ENCODE assay signal across 15 cellular contexts in the genomic region with DNA sequence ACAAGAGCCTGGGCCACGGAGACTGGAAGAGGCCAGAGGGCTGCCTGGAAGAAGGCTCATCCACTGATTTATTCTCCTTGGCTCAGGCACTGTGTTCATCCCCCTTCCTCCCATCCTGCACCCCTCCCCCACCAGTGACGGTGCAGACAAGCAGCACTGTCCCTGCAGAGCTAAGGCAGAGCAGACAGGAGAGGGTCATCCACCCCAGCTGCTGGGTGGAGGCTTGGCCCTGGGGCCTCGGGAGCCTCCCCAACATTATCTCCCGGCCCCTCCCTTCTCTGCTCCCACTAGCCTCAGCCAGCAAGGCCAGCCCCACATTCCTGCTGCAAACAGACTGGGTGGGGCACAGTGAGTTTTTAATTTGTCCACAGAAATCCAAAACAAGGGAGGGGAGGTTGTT. TPM values are rescaled to one million over a fixed set of nuclear protein-coding genes. Genes with fewer than 3 reads are reported as not detected.
DNase-seq lines count a peak whose midpoint lies in the region; ATAC-seq, FAIRE-seq and TF ChIP-seq lines count a peak whose summit lies in the region.
"Had no signal": no experiment of that assay in that cellular context is flagged by ENCODE, and none has a peak within 500 bp of the region (broad histone marks: within the 10 kb centered on the region; RNA-seq: fewer than 3 reads in every experiment).

No MANE protein-coding gene starts in this region.

- no peak for FAIRE-seq in H1 (lab: Jason Lieb, UNC)
- FAIRE-seq in keratinocyte (lab: Jason Lieb, UNC): peak; percentile 73

- H3K9me2 ChIP-seq in GM23248 (ENCODE audit: insufficient read depth): no peaks in the 10 kb centered on the region

- TF ChIP-seq CTCF in H1 (IDR thresholded peaks at IDR 0.05; ENCODE audit: control extremely low read depth in 1 of 3, insufficient read depth in 1 of 3, low read depth in 1 of 3, low read length in 3 of 3) (no peak), keratinocyte (optimal IDR thresholded peaks at IDR 0.05 in 1 of 3, IDR thresholded peaks at IDR 0.05 in 1 of 3, conservative IDR thresholded peaks at IDR 0.05 in 1 of 3; ENCODE audit: extremely low read depth in 1 of 3, insufficient read depth in 2 of 3, low read length in 3 of 3) (no peak), sigmoid colon (IDR thresholded peaks at IDR 0.05) (no peak), progenitor cell of endocrine pancreas (IDR thresholded peaks at IDR 0.05; ENCODE audit: unreplicated experiment) (no peak), spleen (IDR thresholded peaks at IDR 0.05 in 8 of 11, conservative IDR thresholded peaks at IDR 0.05 in 3 of 11) (no peak)

- no peaks in the 10 kb centered on the region for H3K4me1 Mint-ChIP-seq in progenitor cell of endocrine pancreas (ENCODE audit: low read depth)
- H3K4me1 Mint-ChIP-seq: CD4-positive, alpha-beta memory T cell; IgD-negative memory B cell had no signal

- intact Hi-C loops in sigmoid colon (cut with DNase I) (loop anchor here (5.0 kb wide), 1 partner anchor 35 kb away; no protein-coding TSS in a partner anchor), spleen (cut with DNase I; ENCODE audit: low total_unique reads) (no loop called here)

- TF ChIP-seq RAD21 in H1 (IDR thresholded peaks at IDR 0.05 in 1 of 2, conservative IDR thresholded peaks at IDR 0.05 in 1 of 2; ENCODE audit: low read depth in 2 of 2, low read length in 2 of 2): no peak

- H3K4me1 ChIP-seq in GM23248 (ENCODE audit: insufficient read depth) (peaks cover 51% of the 10 kb centered on the region), H1 (replicated peaks in 1 of 4; ENCODE audit: control insufficient read depth in 3 of 4, insufficient read depth in 4 of 4, low read length in 3 of 4) (peaks cover 0 to 7% (median 0%) of the 10 kb centered on the region in 4 experiments; a peak in 2 of 7 replicates), keratinocyte (ENCODE audit: control insufficient read depth, extremely low read depth, insufficient read depth, low read length) (peaks cover 22% of the 10 kb centered on the region), sigmoid colon (no peaks in the 10 kb centered on the region), spleen (peaks cover 0 to 32% (median 3%) of the 10 kb centered on the region in 6 donors)

- H2BK5ac ChIP-seq in H1 (ENCODE audit: low read depth, low read length): peak overlapping the region; percentile 39; the same call in 1 of the 2 replicates

- no peak for ATAC-seq in HG03108 (IDR thresholded peaks at IDR 0.05; ENCODE audit: unreplicated experiment)
- ATAC-seq: effector memory CD8-positive, alpha-beta T cell had no signal

- no peak overlapping the region for H3K14ac ChIP-seq in H1 (ENCODE audit: insufficient read length)

- H3K27me3 ChIP-seq in GM23248 (replicated peaks; ENCODE audit: insufficient read depth) (no peaks in the 10 kb centered on the region), H1 (replicated peaks in 1 of 4; ENCODE audit: control insufficient read depth in 3 of 4, extremely low read depth in 1 of 4, insufficient read depth in 3 of 4, low read length in 3 of 4) (no peaks in the 10 kb centered on the region; a peak in 1 of 7 replicates), keratinocyte (ENCODE audit: control insufficient read depth, extremely low read depth, insufficient read depth, low read length) (no peaks in the 10 kb centered on the region), sigmoid colon (no peaks in the 10 kb centered on the region), spleen (replicated peaks in 1 of 7) (peaks cover 0 to 27% (median 0%) of the 10 kb centered on the region in 7 donors)
- H3K27me3 ChIP-seq: brain microvascular endothelial cell had no signal

- no peak overlapping the region for H3K4me3 Mint-ChIP-seq in progenitor cell of endocrine pancreas (ENCODE audit: low read depth)
- H3K4me3 Mint-ChIP-seq: CD4-positive, alpha-beta memory T cell; effector memory CD8-positive, alpha-beta T cell; IgD-negative memory B cell had no signal

- TF ChIP-seq EP300 in H1 (IDR thresholded peaks at IDR 0.05; ENCODE audit: borderline replicate concordance in 1 of 2, low read depth in 2 of 2, low read length in 2 of 2) (no peak), sigmoid colon (IDR thresholded peaks at IDR 0.05) (no peak)

- H3K4ac ChIP-seq in H1 (replicated peaks; ENCODE audit: insufficient read length, low read depth, low read length): no peak overlapping the region

- H4K20me1 ChIP-seq in GM23248 (ENCODE audit: insufficient read depth) (no peaks in the 10 kb centered on the region), H1 (replicated peaks in 1 of 2; ENCODE audit: control insufficient read depth in 1 of 2, insufficient read depth in 2 of 2, low read length in 2 of 2) (no peaks in the 10 kb centered on the region), keratinocyte (ENCODE audit: control insufficient read depth, extremely low read depth, insufficient read depth, low read length) (no peaks in the 10 kb centered on the region)

- POLR2A ChIA-PET in H1 (lab: Charles Lee; ENCODE audit: partially characterized antibody): no interaction called here

- whole genome bisulfite sequencing in GM23248 (ENCODE audit: low coverage in 1 of 2, low lambda C conversion rate in 2 of 2, missing lambda C conversion rate in 2 of 2), 2 experiments: 9 to 11% methylated on average over 4 of the region's 4 CpGs
- WGBS in H1 (ENCODE audit: extremely low coverage in 1 of 2, insufficient coverage in 1 of 2, insufficient read length in 1 of 2, insufficient replicate concordance in 2 of 2, low coverage in 1 of 2, low lambda C conversion rate in 2 of 2, missing lambda C conversion rate in 1 of 2), 2 experiments: 63% methylated on average over 4 of the region's 4 CpGs; no CpG with 5 or more reads in 1 of the 2 experiments
- WGBS in sigmoid colon, 2 donors: 8 to 33% methylated on average over 4 of the region's 4 CpGs
- WGBS in spleen, 5 donors: 32 to 58% (median 45%) methylated on average over 3 to 4 of the region's 4 CpGs

- peak overlapping the region; percentile 12; the same call in 1 of the 2 replicates for H3K4me3 ChIP-seq in GM23248
- no peak overlapping the region for H3K4me3 ChIP-seq in H1 (ENCODE audit: extremely low read depth in 1 of 4, insufficient read depth in 2 of 4, low read depth in 3 of 4, low read length in 4 of 4)
- H3K4me3 ChIP-seq in keratinocyte (ENCODE audit: control insufficient read depth in 2 of 3, extremely low read depth in 1 of 3, insufficient read depth in 2 of 3, low read depth in 1 of 3, low read length in 3 of 3): no peak overlapping the region
- H3K4me3 ChIP-seq in sigmoid colon: no peak overlapping the region
- H3K4me3 ChIP-seq in spleen: no peak overlapping the region

- no peak overlapping the region for H3K56ac ChIP-seq in H1 (replicated peaks; ENCODE audit: insufficient read length, low read depth, low read length)

- DNase-seq in GM23248: peak; percentile 65
- DNase-seq in H1 (ENCODE audit: low read depth in 1 of 2, low spot score in 2 of 2): no peak
- DNase-seq in keratinocyte (ENCODE audit: low read depth, low spot score): no peak
- DNase-seq in sigmoid colon: peak; percentile 64
- no peak for DNase-seq in progenitor cell of endocrine pancreas (ENCODE audit: low spot score, unreplicated experiment)
- no peak for DNase-seq in ecto neural progenitor cell (ENCODE audit: low spot score)
- DNase-seq in spleen: no peak
- DNase-seq: activated effector memory CD4-positive, alpha-beta T cell treated with anti-CD3 and anti-CD28 coated beads, Interleukin-2, amount 50 U/mL, for 16 hours; brain microvascular endothelial cell; CD4-positive, alpha-beta memory T cell; effector memory CD8-positive, alpha-beta T cell; NCI-H146; NCI-H524 treated with DMSO at 0.1 percent for 48 hours had no signal

- H4K91ac ChIP-seq in H1 (replicated peaks; ENCODE audit: insufficient read length, low read length): no peak overlapping the region

- peak overlapping the region; percentile 62 for H2AFZ ChIP-seq in GM23248
- 0 out of 2 replicates have a peak overlapping the region, but pooled peaks have one; percentile 64 for H2AFZ ChIP-seq in H1 (ENCODE audit: low read length)
- H2AFZ ChIP-seq in keratinocyte (ENCODE audit: control insufficient read depth, low read length): peak overlapping the region; percentile 26

- H3K79me1 ChIP-seq in H1 (ENCODE audit: low read depth, low read length): no peaks in the 10 kb centered on the region

- H2AK5ac ChIP-seq in H1 (ENCODE audit: low read depth, low read length): no peak overlapping the region

- H2BK15ac ChIP-seq in H1 (ENCODE audit: low read length): no peak overlapping the region

- H3K79me2 ChIP-seq in GM23248 (ENCODE audit: insufficient read depth): no peaks in the 10 kb centered on the region
- no peaks in the 10 kb centered on the region for H3K79me2 ChIP-seq in H1 (ENCODE audit: control insufficient read depth in 1 of 2, insufficient read depth in 2 of 2, low read length in 2 of 2)
- no peaks in the 10 kb centered on the region for H3K79me2 ChIP-seq in keratinocyte (ENCODE audit: control insufficient read depth, insufficient read depth, low read length)

- no peak overlapping the region for H3K18ac ChIP-seq in H1 (ENCODE audit: extremely low read depth, low read length)

- H2BK20ac ChIP-seq in H1 (ENCODE audit: low read length): no peak overlapping the region

- H2BK12ac ChIP-seq in H1 (ENCODE audit: low read depth, low read length): no peak overlapping the region

- no peaks in the 10 kb centered on the region for H3K9me3 ChIP-seq in GM23248 (ENCODE audit: low read depth)
- peaks cover 3 to 4% of the 10 kb centered on the region in 2 experiments; a peak in 3 of 4 replicates for H3K9me3 ChIP-seq in H1 (ENCODE audit: insufficient read depth in 2 of 2, low read depth in 1 of 2, low read length in 1 of 2)
- no peaks in the 10 kb centered on the region for H3K9me3 ChIP-seq in keratinocyte (ENCODE audit: control insufficient read depth, low read depth, low read length)
- no peaks in the 10 kb centered on the region for H3K9me3 ChIP-seq in sigmoid colon
- peaks cover 0 to 12% (median 0%) of the 10 kb centered on the region in 8 donors for H3K9me3 ChIP-seq in spleen

- peak overlapping the region; percentile 49 for H3K4me2 ChIP-seq in GM23248 (ENCODE audit: unreplicated experiment)
- H3K4me2 ChIP-seq in H1 (ENCODE audit: insufficient read depth in 1 of 2, low read depth in 2 of 2, low read length in 2 of 2): no peak overlapping the region
- peak overlapping the region; percentile 31 for H3K4me2 ChIP-seq in keratinocyte (ENCODE audit: control insufficient read depth, extremely low read depth, insufficient read depth, low read depth, low read length)

- H4K8ac ChIP-seq in H1 (ENCODE audit: extremely low read depth, insufficient read depth, low read length): peak overlapping the region; percentile 28; the same call in 1 of the 2 replicates

- dilution Hi-C loops in keratinocyte (cut with MboI; ENCODE audit: extremely low pct_ligation_motif_present, low sequenced_read_pairs): no loop called here

- peaks cover 4% of the 10 kb centered on the region for H3K9me3 Mint-ChIP-seq in progenitor cell of endocrine pancreas (ENCODE audit: low read depth)
- H3K9me3 Mint-ChIP-seq: effector memory CD8-positive, alpha-beta T cell had no signal

- in situ Hi-C loops in GM23248 (cut with MboI): no loop called here

- H3K9me1 ChIP-seq in keratinocyte (ENCODE audit: control insufficient read depth, extremely low read depth, insufficient read depth, low read length): no peaks in the 10 kb centered on the region

- peaks cover 8% of the 10 kb centered on the region; the same call in 1 of the 2 replicates for H3F3A ChIP-seq in GM23248 (ENCODE audit: insufficient read depth)

- H3K36me3 ChIP-seq in GM23248 (ENCODE audit: low read depth): no peaks in the 10 kb centered on the region
- H3K36me3 ChIP-seq in H1 (ENCODE audit: control insufficient read depth in 2 of 4, insufficient read depth in 4 of 4, low read length in 3 of 4): no peaks in the 10 kb centered on the region
- no peaks in the 10 kb centered on the region for H3K36me3 ChIP-seq in keratinocyte (ENCODE audit: control insufficient read depth in 2 of 2, extremely low read depth in 1 of 2, insufficient read depth in 2 of 2, low read length in 2 of 2)
- H3K36me3 ChIP-seq in sigmoid colon: no peaks in the 10 kb centered on the region
- H3K36me3 ChIP-seq in spleen: no peaks in the 10 kb centered on the region
- H3K36me3 ChIP-seq: brain microvascular endothelial cell had no signal

- no peak overlapping the region for H2BK120ac ChIP-seq in H1 (replicated peaks; ENCODE audit: low read depth, low read length)

- CTCF ChIA-PET in H1 (lab: Charles Lee; ENCODE audit: partially characterized antibody): interaction anchor here (1.0 to 3.2 kb wide), 9 partner anchors 10 to 113 kb away, joined by 3 to 30 read pairs (median 6); no protein-coding TSS in a partner anchor

- H3K27ac ChIP-seq in GM23248 (no peak overlapping the region), H1 (ENCODE audit: low read depth, low read length) (no peak overlapping the region), keratinocyte (ENCODE audit: control insufficient read depth, insufficient read depth, low read length) (no peak overlapping the region), sigmoid colon (no peak overlapping the region), spleen (peak overlapping the region in 1 of 8 donors; percentile 16)
- H3K27ac ChIP-seq: brain microvascular endothelial cell had no signal

- no peak overlapping the region for H3K9ac ChIP-seq in GM23248
- H3K9ac ChIP-seq in H1 (replicated peaks in 1 of 4; ENCODE audit: extremely low read depth in 1 of 4, low read depth in 3 of 4, low read length in 3 of 4): no peak overlapping the region
- H3K9ac ChIP-seq in keratinocyte (ENCODE audit: control insufficient read depth, extremely low read depth, insufficient read depth, low read length): no peak overlapping the region

- no peaks in the 10 kb centered on the region for H3K36me3 Mint-ChIP-seq in progenitor cell of endocrine pancreas (ENCODE audit: insufficient read depth)
- H3K36me3 Mint-ChIP-seq: CD4-positive, alpha-beta memory T cell; IgD-negative memory B cell had no signal

- H3K23me2 ChIP-seq in H1 (ENCODE audit: low read depth, low read length): no peaks in the 10 kb centered on the region

- TF ChIP-seq POLR2A in H1 (IDR thresholded peaks at IDR 0.05; ENCODE audit: control extremely low read depth in 1 of 2, low read depth in 2 of 2, low read length in 2 of 2) (no peak), sigmoid colon (IDR thresholded peaks at IDR 0.05) (no peak), spleen (IDR thresholded peaks at IDR 0.05) (no peak)

- H3K23ac ChIP-seq in H1 (ENCODE audit: insufficient read length): no peak overlapping the region

- peaks cover 22% of the 10 kb centered on the region for H3K27me3 Mint-ChIP-seq in progenitor cell of endocrine pancreas

- H3K27ac Mint-ChIP-seq in progenitor cell of endocrine pancreas: no peak overlapping the region
- H3K27ac Mint-ChIP-seq: CD4-positive, alpha-beta memory T cell; effector memory CD8-positive, alpha-beta T cell; IgD-negative memory B cell had no signal

- H4K5ac ChIP-seq in H1 (ENCODE audit: insufficient read length, low read depth, low read length): no peak overlapping the region

RNA-seq across cellular contexts. Expression of a gene that starts 24.9 kb away (rescaled TPM):
- 4.8 and 4.9 TPM in 2 replicates for total RNA-seq in GM23248 (2014; rRNA removed; shearing (Covaris generic))
- polyA plus RNA-seq in GM23248 (2016; fragmentation: Nextera tagmentation; extraction: Ambion mirVana) (5.4 and 5.6 TPM in 2 replicates), H1 (2011; rRNA removed) (3.1 and 3.2 TPM in 2 replicates), keratinocyte (5.4 to 8.5 TPM (median 8.1 TPM) in 3 replicates), sigmoid colon (1 to 10 TPM; 1.4 to 3.6 (median 3.0) TPM), spleen (1 to 10 TPM; 1.5 to 3.6 (median 1.8) TPM)
- total RNA-seq in H1 (2021; fragmentation: NEBNext Ultra II Directional; extraction: Animal tissue kit (Norgen Biotek cat#: 25700)): 4.8 and 6.9 TPM in 2 replicates
- 4.0 TPM for polyA plus RNA-seq in H1 (2011; cell fraction: cytosol; rRNA removed)
- 6.6 TPM for polyA plus RNA-seq in H1 (2011; cell fraction: nucleus; rRNA removed)
- polyA plus RNA-seq in H1 (2012, experiment 1 of 2): 2.8 to 4.9 TPM (median 3.6 TPM) in 4 replicates
- 1.1 TPM for polyA plus RNA-seq in H1 (2012, experiment 2 of 2)
- polyA plus RNA-seq in H1 (2013, experiment 1 of 2): 3.7 TPM
- polyA plus RNA-seq in H1 (2013, experiment 2 of 2): 3.2 TPM
- polyA minus RNA-seq in H1 (2011; rRNA and poly(A)+ RNA removed): 7.8 and 14.4 TPM in 2 replicates
- 3.2 TPM for polyA minus RNA-seq in H1 (2011; cell fraction: cytosol; rRNA and poly(A)+ RNA removed)
- 10.1 TPM for polyA minus RNA-seq in H1 (2011; cell fraction: nucleus; rRNA and poly(A)+ RNA removed)
- polyA plus RNA-seq in keratinocyte (2011; ENCODE audit: low read depth): 4.8 TPM
- polyA plus RNA-seq in keratinocyte (2011; cell fraction: cytosol; rRNA removed): 5.1 and 6.9 TPM in 2 replicates
- polyA plus RNA-seq in keratinocyte (2011; cell fraction: nucleus; rRNA removed): 18.1 and 20.3 TPM in 2 replicates
- 4.1 and 4.8 TPM in 2 replicates for polyA plus RNA-seq in keratinocyte (2012; ENCODE audit: low replicate concordance)
- polyA minus RNA-seq in keratinocyte: 7.7 to 14.1 TPM (median 13.7 TPM) in 3 replicates
- polyA minus RNA-seq in keratinocyte (2011; cell fraction: cytosol; rRNA and poly(A)+ RNA removed): 10.6 TPM
- 7.9 and 17.2 TPM in 2 replicates for polyA minus RNA-seq in keratinocyte (2011; cell fraction: nucleus; rRNA and poly(A)+ RNA removed)
- total RNA-seq in sigmoid colon (10 to 100 TPM; 12.3 to 17.4 (median 15.4) TPM), progenitor cell of endocrine pancreas (9.1 and 10.3 TPM in 2 replicates), spleen (10 to 100 TPM in 4 of 7 donors, 1 to 10 TPM in 3; 5.6 to 16.5 (median 11.0) TPM)

Comparison
In these comparisons a context has a peak if more than half of its experiments do, and no peak if none do; other contexts are left out.
1. DNase-seq: peak in GM23248 (single experiment) and sigmoid colon (single experiment); none in H1 (0 of 2), keratinocyte (single experiment), progenitor cell of endocrine pancreas (single experiment), ecto neural progenitor cell (single experiment) and spleen (single experiment).
2. H3K4me2 ChIP-seq: peak in GM23248 (single experiment) and keratinocyte (single experiment); none in H1 (0 of 2).
3. Peak in every context shown above with its lines, with median percentiles within 50 percentile points of each other: H2AFZ ChIP-seq.